Comparison of ENCODE assay signal across 1 cellular context in genomic region chr20:64065973-64066341, GRCh38.
TF ChIP-seq lines count a peak whose summit lies in the region.

No MANE protein-coding gene starts in this region.

TF ChIP-seq in HEK293, 187 proteins besides CTCF, POLR2A, EP300 and RAD21 (continued from another document):
- no peak for TF ChIP-seq YY2 (tag by site-specific recombination; IDR thresholded peaks at IDR 0.05)
- peak; percentile 37; the same call in 1 of the 2 replicates for TF ChIP-seq ATF2 (tag by site-specific recombination; IDR thresholded peaks at IDR 0.05; ENCODE audit: low read depth)
- TF ChIP-seq ZNF549 (tag by site-specific recombination; IDR thresholded peaks at IDR 0.05), result no peak
- TF ChIP-seq ZNF133 (tag by site-specific recombination; IDR thresholded peaks at IDR 0.05), result no peak
- no peak for TF ChIP-seq ZFP41 (tag by site-specific recombination; IDR thresholded peaks at IDR 0.05; ENCODE audit: borderline replicate concordance)
- peak; percentile 31 for TF ChIP-seq SP2 (tag by site-specific recombination; IDR thresholded peaks at IDR 0.05)
- TF ChIP-seq ZNF658 (tag by site-specific recombination; IDR thresholded peaks at IDR 0.05), result no peak
- TF ChIP-seq ZNF629 (tag by site-specific recombination; IDR thresholded peaks at IDR 0.05), result 0 out of 2 replicates have a peak, but pooled peaks have one; percentile 24
- no peak for TF ChIP-seq EGR2 (tag by site-specific recombination; IDR thresholded peaks at IDR 0.05; ENCODE audit: low read depth)
